ENCODE assay signal across 13 cellular contexts in the genomic region with DNA sequence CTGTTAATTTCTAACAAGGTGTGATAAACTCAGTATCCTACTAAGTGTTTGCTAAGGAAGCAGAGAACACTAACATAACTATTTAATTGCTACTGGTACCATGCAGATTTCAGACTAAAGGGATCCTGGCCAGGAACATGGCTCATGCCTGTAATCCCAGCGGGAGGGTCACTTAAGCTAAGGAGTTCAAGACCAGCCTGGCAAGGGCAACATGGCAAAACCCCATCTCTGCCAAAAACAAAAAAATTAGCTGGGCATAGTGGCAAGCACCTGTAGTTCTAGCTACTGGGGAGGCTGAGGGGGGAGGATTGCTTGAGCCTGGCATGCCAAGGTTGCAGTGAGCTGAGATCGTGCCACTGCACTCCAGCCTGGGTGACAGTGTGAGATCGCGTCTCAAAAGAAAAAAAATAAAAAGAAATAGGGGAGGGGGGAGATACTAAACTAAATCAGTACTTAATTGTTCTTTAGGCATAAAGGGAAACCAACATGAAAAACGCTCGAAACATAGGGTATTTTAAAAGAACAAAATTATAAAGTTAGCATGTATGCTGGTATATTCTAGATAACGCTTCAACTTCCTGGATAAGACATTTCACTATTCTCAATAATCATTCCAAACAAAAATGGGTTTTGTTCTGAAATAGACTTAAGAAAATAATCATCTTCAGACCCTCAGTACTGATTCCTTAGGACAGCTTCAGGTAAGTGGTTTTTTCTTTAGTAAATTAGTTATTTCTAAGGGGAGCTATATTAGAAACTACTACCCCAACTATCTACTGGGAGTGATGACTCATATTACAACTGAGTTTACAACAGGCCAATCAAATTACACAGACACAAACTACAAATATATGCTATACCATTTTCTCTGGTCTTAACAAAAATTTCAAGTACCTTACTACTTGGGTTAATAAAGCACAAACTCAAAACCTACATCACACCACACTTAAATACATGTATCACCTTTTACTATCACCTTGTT. TPM values are rescaled to one million over a fixed set of nuclear protein-coding genes. Genes with fewer than 3 reads are reported as not detected.
A peak's percentile ranks its signal among the peaks of the same experiment; 100 is the strongest.
DNase-seq lines count a peak whose midpoint lies in the region; ATAC-seq, FAIRE-seq and TF ChIP-seq lines count a peak whose summit lies in the region.
"Had no signal": no experiment of that assay in that cellular context is flagged by ENCODE, and none has a peak within 500 bp of the region (broad histone marks: within the 10 kb centered on the region; RNA-seq: fewer than 3 reads in every experiment).

No MANE protein-coding gene starts in this region.

- H3K4me3 ChIP-seq in K562 (no peak overlapping the region), neural cell (ENCODE audit: low read length) (peak overlapping the region; percentile 52), ovary (no peak overlapping the region)
- H3K4me3 ChIP-seq: BLaER1 treated with 17β-estradiol and CSF1 and Interleukin-3, amounts not matched to agents 10 nM and 100 nM had no signal

- WGBS in K562 (ENCODE audit: insufficient coverage, low coverage, missing lambda C conversion rate): 51% methylated on average over 7 of the region's 7 CpGs
- WGBS in ovary, 3 donors: 84 to 88% (median 84%) methylated on average over 7 of the region's 7 CpGs

- CTCF ChIA-PET in K562 (lab: Yijun Ruan, JAX; ENCODE audit: low intra/inter-chr PET ratio): no interaction called here

- H3K79me2 ChIP-seq in K562 (ENCODE audit: control insufficient read depth, insufficient read depth, low read length): peaks cover 82% of the 10 kb centered on the region
- peaks cover 76% of the 10 kb centered on the region for H3K79me2 ChIP-seq in neural cell (replicated peaks; ENCODE audit: insufficient read depth, low read length)

- H3K4me3 Mint-ChIP-seq in IgD-negative memory B cell: peak overlapping the region in 3 of 4 donors; percentile 44 to 58 (median 54)

- DNase-seq in DMS79 treated with DMSO at 0.1 percent for 48 hours (lab: John Stamatoyannopoulos, UW) (peak; percentile 42), K562 (ENCODE audit: extremely low read depth in 1 of 4, low spot score in 3 of 4) (peak in 1 of 4 experiments; percentile 33), ovary (no peak)
- DNase-seq: H7; NCI-H2081; right cardiac atrium; stimulated activated naive CD4-positive, alpha-beta T cell treated with Interleukin-2 at 50 U/mL for 16 hours had no signal

- no peak for ATAC-seq in K562
- no peak for ATAC-seq in GM21717 (IDR thresholded peaks at IDR 0.05; ENCODE audit: unreplicated experiment)
- ATAC-seq in HG03469 (IDR thresholded peaks at IDR 0.05; ENCODE audit: unreplicated experiment): no peak
- ATAC-seq: right cardiac atrium had no signal

- no peak for FAIRE-seq in K562 (lab: Jason Lieb, UNC)
- FAIRE-seq: G401.6 had no signal

- no peak for TF ChIP-seq RAD21 in K562 (CRISPR knock-in tag; conservative IDR thresholded peaks at IDR 0.05 in 1 of 2, IDR thresholded peaks at IDR 0.05 in 1 of 2)
- TF ChIP-seq RAD21 in neural cell (conservative IDR thresholded peaks at IDR 0.05): no peak

- H2AFZ ChIP-seq in K562 (ENCODE audit: low read depth, low read length): no peak overlapping the region
- H2AFZ ChIP-seq in neural cell (ENCODE audit: low read depth, low read length): no peak overlapping the region

- H3K36me3 ChIP-seq in K562 (ENCODE audit: control insufficient read depth, insufficient read depth, low read length) (peaks cover 25% of the 10 kb centered on the region; the same call in 2 of the 3 replicates), neural cell (ENCODE audit: insufficient read depth, low read length) (no peaks in the 10 kb centered on the region), ovary (no peaks in the 10 kb centered on the region)

- H3K4me2 ChIP-seq in K562 (ENCODE audit: insufficient read depth, low read length) (peak overlapping the region; percentile 78), neural cell (ENCODE audit: low read length) (peak overlapping the region; percentile 8)

- peak overlapping the region in 1 of 3 donors; percentile 10 for H3K27ac Mint-ChIP-seq in IgD-negative memory B cell

- H3K27me3 ChIP-seq in K562 (ENCODE audit: control insufficient read depth in 2 of 2, insufficient read depth in 2 of 2, low read length in 2 of 2) (no peaks in the 10 kb centered on the region), neural cell (ENCODE audit: insufficient read depth, low read depth, low read length) (no peaks in the 10 kb centered on the region), ovary (no peaks in the 10 kb centered on the region)
- H3K27me3 ChIP-seq: BLaER1 treated with 17β-estradiol and CSF1 and Interleukin-3, amounts not matched to agents 10 nM and 100 nM had no signal

- no peaks in the 10 kb centered on the region for H3K9me1 ChIP-seq in K562 (ENCODE audit: control insufficient read depth, insufficient read depth, low read length)

- H3K9me3 Mint-ChIP-seq in IgD-negative memory B cell: no peaks in the 10 kb centered on the region

- H3K9me3 ChIP-seq in K562 (replicated peaks; ENCODE audit: control insufficient read depth, insufficient read depth, low read depth, low read length) (no peaks in the 10 kb centered on the region), neural cell (ENCODE audit: low read length) (no peaks in the 10 kb centered on the region), ovary (no peaks in the 10 kb centered on the region)

- TF ChIP-seq EP300 in K562 (IDR thresholded peaks at IDR 0.05; ENCODE audit: low read length) (no peak), neural cell (conservative IDR thresholded peaks at IDR 0.05; ENCODE audit: poor library complexity, severe bottlenecking) (no peak), ovary (IDR thresholded peaks at IDR 0.05) (no peak)

- H3K27ac ChIP-seq in K562 (ENCODE audit: extremely low read depth, low read depth, low read length) (peak overlapping the region; percentile 55), neural cell (ENCODE audit: low read length) (no peak overlapping the region), ovary (no peak overlapping the region)
- H3K27ac ChIP-seq: BLaER1 treated with 17β-estradiol and CSF1 and Interleukin-3, amounts not matched to agents 10 nM and 100 nM had no signal

- TF ChIP-seq POLR2A in K562 (conservative IDR thresholded peaks at IDR 0.05) (no peak), ovary (IDR thresholded peaks at IDR 0.05) (no peak)

- no peaks in the 10 kb centered on the region for H3K27me3 Mint-ChIP-seq in IgD-negative memory B cell

- H3K9ac ChIP-seq in K562 (ENCODE audit: insufficient read depth in 1 of 2, low read depth in 2 of 2, low read length in 2 of 2) (peak overlapping the region; percentile 65 to 89; a peak in 3 of 4 replicates), neural cell (ENCODE audit: low read length) (no peak overlapping the region)
- H3K9ac ChIP-seq: BLaER1 treated with 17β-estradiol and CSF1 and Interleukin-3, amounts not matched to agents 10 nM and 100 nM had no signal

- peaks cover 22 to 24% of the 10 kb centered on the region in 2 experiments; a peak in 4 of 5 replicates for H3K4me1 ChIP-seq in K562 (replicated peaks in 1 of 2; ENCODE audit: control insufficient read depth in 2 of 2, insufficient read depth in 2 of 2, low read length in 2 of 2)
- H3K4me1 ChIP-seq in ovary (ENCODE audit: insufficient read depth): peaks cover 4% of the 10 kb centered on the region

- in situ Hi-C loops in K562 (cut with MboI): no loop called here

- H3K4me1 Mint-ChIP-seq in IgD-negative memory B cell: peaks cover 26 to 35% (median 31%) of the 10 kb centered on the region in 3 donors

- intact Hi-C loops in K562 (cut with micrococcal nuclease): loop anchor here (5.0 kb wide), 2 partner anchors 88 to 1007 kb away; a partner anchor contains a TSS
- intact Hi-C loops in ovary (cut with DNase I): no loop called here

- H4K20me1 ChIP-seq in K562 (replicated peaks; ENCODE audit: control insufficient read depth, insufficient read depth, low read length): peaks cover 2% of the 10 kb centered on the region; the same call in 1 of the 2 replicates
- peaks cover 12% of the 10 kb centered on the region for H4K20me1 ChIP-seq in neural cell (ENCODE audit: insufficient read depth)

- no TSS peak for BruUV-seq in K562 (replicated peaks; lab: Mats Ljungman, UMichigan)

- TF ChIP-seq CTCF in K562 (IDR thresholded peaks at IDR 0.05 in 2 of 3, conservative IDR thresholded peaks at IDR 0.05 in 1 of 3; ENCODE audit: insufficient read depth in 2 of 3, low read depth in 1 of 3, low read length in 3 of 3): no peak
- TF ChIP-seq CTCF in neural cell (IDR thresholded peaks at IDR 0.05; ENCODE audit: poor library complexity, severe bottlenecking): no peak
- no peak for TF ChIP-seq CTCF in ovary (IDR thresholded peaks at IDR 0.05)

- no peaks in the 10 kb centered on the region for H3K9me2 ChIP-seq in neural cell (ENCODE audit: insufficient read depth, low read length)

- POLR2A ChIA-PET in K562 (lab: Yijun Ruan, JAX): interaction anchor here (0.6 to 1.1 kb wide), 2 partner anchors 14 to 94 kb away, joined by 3 to 5 read pairs; no protein-coding TSS in a partner anchor

- peaks cover 1% of the 10 kb centered on the region for H3K36me3 Mint-ChIP-seq in IgD-negative memory B cell

- peaks cover 4% of the 10 kb centered on the region for H3F3A ChIP-seq in neural cell (ENCODE audit: insufficient read depth, low read length, poor library complexity, severe bottlenecking)

RNA-seq across cellular contexts. Expression of a gene that starts 3.5 kb away (rescaled TPM):
- 5.1 TPM for polyA plus RNA-seq in IgD-negative memory B cell
- total RNA-seq in K562 (2011; cell fraction: chromatin; rRNA removed; ENCODE audit: low replicate concordance): 12.4 and 49.0 TPM in 2 replicates
- 6.7 and 10.3 TPM in 2 replicates for total RNA-seq in K562 (2011; cell fraction: nucleolus; rRNA removed)
- total RNA-seq in K562 (2011; cell fraction: nucleoplasm; rRNA removed): 23.2 and 50.5 TPM in 2 replicates
- 23.2 and 25.1 TPM in 2 replicates for total RNA-seq in K562 (2014; rRNA removed)
- 50.4 and 57.6 TPM in 2 replicates for total RNA-seq in K562 (2014; rRNA removed; fragmentation: Illumina TruSeq; extraction: Trizol)
- total RNA-seq in K562 (2015; rRNA removed; fragmentation: Illumina TruSeq; extraction: Trizol): 40.1 and 44.9 TPM in 2 replicates
- 42.9 and 48.4 TPM in 2 replicates for total RNA-seq in K562 (2021)
- 33.2 and 37.3 TPM in 2 replicates for polyA plus RNA-seq in K562 (2011; rRNA removed)
- 4.7 and 14.5 TPM in 2 replicates for polyA plus RNA-seq in K562 (2011; cell fraction: cytosol; rRNA removed)
- 11.1 and 16.7 TPM in 2 replicates for polyA plus RNA-seq in K562 (2011; cell fraction: nucleus; rRNA removed)
- 15.8 and 20.9 TPM in 2 replicates for polyA plus RNA-seq in K562 (2012)
- polyA plus RNA-seq in K562 (2014; fragmentation: Illumina TruSeq; extraction: Trizol): 23.4 and 29.7 TPM in 2 replicates
- 1 to 10 TPM; 5.9 to 6.0 TPM for polyA plus RNA-seq in K562 (2014; fragmentation: Nextera tagmentation; extraction: Ambion mirVana)
- 16.9 and 19.7 TPM in 2 replicates for polyA plus RNA-seq in K562 (2014; rRNA removed)
- 53.9 and 66.0 TPM in 2 replicates for polyA minus RNA-seq in K562 (2011; rRNA and poly(A)+ RNA removed)
- polyA minus RNA-seq in K562 (2011; cell fraction: cytosol; rRNA and poly(A)+ RNA removed): 21.9 and 26.5 TPM in 2 replicates
- 14.5 and 26.3 TPM in 2 replicates for polyA minus RNA-seq in K562 (2011; cell fraction: nucleus; rRNA and poly(A)+ RNA removed)
- polyA plus RNA-seq in neural cell: 126 and 145 TPM in 2 replicates
- 257 and 294 TPM in 2 replicates for polyA minus RNA-seq in neural cell
- 10 to 100 TPM; 20.9 to 59.1 (median 38.3) TPM for total RNA-seq in ovary
- polyA plus RNA-seq in ovary: 10 to 100 TPM in 1 of 2 donors, 1 to 10 TPM in 1; 8.3 to 15.3 TPM

RNA-seq across cellular contexts. Expression of a gene that starts 46.6 kb away (rescaled TPM):
- not detected for polyA plus RNA-seq in IgD-negative memory B cell
- 0.25 TPM in 1 of 2 replicates, not detected in the other for total RNA-seq in K562 (2011; cell fraction: chromatin; rRNA removed; ENCODE audit: low replicate concordance)
- total RNA-seq in K562 (2011; cell fraction: nucleolus; rRNA removed): not detected in 2 replicates
- not detected in 2 replicates for total RNA-seq in K562 (2011; cell fraction: nucleoplasm; rRNA removed)
- not detected in 2 replicates for total RNA-seq in K562 (2014; rRNA removed)
- not detected in 2 replicates for total RNA-seq in K562 (2014; rRNA removed; fragmentation: Illumina TruSeq; extraction: Trizol)
- not detected in 2 replicates for total RNA-seq in K562 (2015; rRNA removed; fragmentation: Illumina TruSeq; extraction: Trizol)
- total RNA-seq in K562 (2021): not detected in 2 replicates
- not detected in 2 replicates for polyA plus RNA-seq in K562 (2011; rRNA removed)
- not detected in 2 replicates for polyA plus RNA-seq in K562 (2011; cell fraction: cytosol; rRNA removed)
- polyA plus RNA-seq in K562 (2011; cell fraction: nucleus; rRNA removed): 0.07 and 0.13 TPM in 2 replicates
- polyA plus RNA-seq in K562 (2012): not detected in 2 replicates
- not detected in 2 replicates for polyA plus RNA-seq in K562 (2014; fragmentation: Illumina TruSeq; extraction: Trizol)
- not detected for polyA plus RNA-seq in K562 (2014; fragmentation: Nextera tagmentation; extraction: Ambion mirVana)
- polyA plus RNA-seq in K562 (2014; rRNA removed): not detected in 2 replicates
- not detected in 2 replicates for polyA minus RNA-seq in K562 (2011; rRNA and poly(A)+ RNA removed)
- polyA minus RNA-seq in K562 (2011; cell fraction: cytosol; rRNA and poly(A)+ RNA removed): 1.2 TPM in 1 of 2 replicates, not detected in the other
- polyA minus RNA-seq in K562 (2011; cell fraction: nucleus; rRNA and poly(A)+ RNA removed): not detected in 2 replicates
- 63.7 and 79.6 TPM in 2 replicates for polyA plus RNA-seq in neural cell
- 57.5 and 61.6 TPM in 2 replicates for polyA minus RNA-seq in neural cell
- total RNA-seq in ovary: 1 to 10 TPM in 4 of 7 donors, under 1 TPM in 3; 0.23 to 4.9 (median 1.0) TPM
- polyA plus RNA-seq in ovary: 1 to 10 TPM in 1 of 2 donors, under 1 TPM in 1; 0.15 to 1.0 TPM
- total RNA-seq: right cardiac atrium had no signal

Comparison
In these comparisons a context has a peak if more than half of its experiments do, and no peak if none do; other contexts are left out.
1. RNA of a gene that starts 46.6 kb away (polyA plus RNA-seq): 63.7 to 79.6 TPM in neural cell; 0.15 to 1.0 TPM in ovary, not detected in IgD-negative memory B cell (single experiment) and 0.07 to 0.13 TPM in K562; every median in the first group is over 10 times any median in the second.